15 cellular contexts compared by ENCODE assay signal in genomic region chr1:160682983-160683886, GRCh38. TPM values are rescaled to one million over a fixed set of nuclear protein-coding genes. Genes with fewer than 3 reads are reported as not detected.
A peak's percentile ranks its signal among the peaks of the same experiment; 100 is the strongest.
DNase-seq lines count a peak whose midpoint lies in the region; ATAC-seq and TF ChIP-seq lines count a peak whose summit lies in the region.
"Had no signal": no experiment of that assay in that cellular context is flagged by ENCODE, and none has a peak within 500 bp of the region (broad histone marks: within the 10 kb centered on the region; RNA-seq: fewer than 3 reads in every experiment).

No MANE protein-coding gene starts in this region.

- TF ChIP-seq CTCF in GM13976 (IDR thresholded peaks at IDR 0.05; ENCODE audit: borderline replicate concordance, control extremely low read depth, extremely low read depth, insufficient read depth, missing control alignments) = no peak

- ATAC-seq in activated CD8-positive, alpha-beta memory T cell treated with anti-CD3 and anti-CD28 coated beads, Interleukin-2, amount 10 ng/mL, durations not matched to agents 7 days and 5 days = peak; percentile 58
- peak; percentile 53 for ATAC-seq in stimulated activated memory B cell treated with anti-CD40 and anti-IgM and Interleukin-4, amounts not matched to agents 10 μg/mL and 1 μg/mL and 100 μg/mL, for 72 hours

- H3K27ac Mint-ChIP-seq in activated CD8-positive, alpha-beta memory T cell treated with anti-CD3 and anti-CD28 coated beads, Interleukin-2, amount 10 ng/mL, durations not matched to agents 7 days and 5 days = peak overlapping the region; percentile 92
- H3K27ac Mint-ChIP-seq in activated naive CD8-positive, alpha-beta T cell = peak overlapping the region; percentile 94
- H3K27ac Mint-ChIP-seq in stimulated activated memory B cell treated with anti-CD40 and anti-IgM and Interleukin-4, amounts not matched to agents 10 μg/mL and 1 μg/mL and 100 μg/mL, for 72 hours = peak overlapping the region; percentile 75
- H3K27ac Mint-ChIP-seq: HFFc6 had no signal

- in situ Hi-C loops in GM13976 (cut with MboI; ENCODE audit: low sequenced_read_pairs, unreplicated experiment) = no loop called here

- peaks cover 89% of the 10 kb centered on the region for H3K4me1 Mint-ChIP-seq in activated CD8-positive, alpha-beta memory T cell treated with anti-CD3 and anti-CD28 coated beads, Interleukin-2, amount 10 ng/mL, durations not matched to agents 7 days and 5 days
- H3K4me1 Mint-ChIP-seq in activated naive CD8-positive, alpha-beta T cell (ENCODE audit: low read depth) = peaks cover 68% of the 10 kb centered on the region
- peaks cover 62% of the 10 kb centered on the region for H3K4me1 Mint-ChIP-seq in stimulated activated memory B cell treated with anti-CD40 and anti-IgM and Interleukin-4, amounts not matched to agents 10 μg/mL and 1 μg/mL and 100 μg/mL, for 72 hours

- no peaks in the 10 kb centered on the region for H3K27me3 Mint-ChIP-seq in activated CD8-positive, alpha-beta memory T cell treated with anti-CD3 and anti-CD28 coated beads, Interleukin-2, amount 10 ng/mL, durations not matched to agents 7 days and 5 days
- H3K27me3 Mint-ChIP-seq in activated naive CD8-positive, alpha-beta T cell = no peaks in the 10 kb centered on the region
- H3K27me3 Mint-ChIP-seq in stimulated activated memory B cell treated with anti-CD40 and anti-IgM and Interleukin-4, amounts not matched to agents 10 μg/mL and 1 μg/mL and 100 μg/mL, for 72 hours = no peaks in the 10 kb centered on the region

- peak; percentile 73 for DNase-seq in activated CD8-positive, alpha-beta memory T cell treated with anti-CD3 and anti-CD28 coated beads, Interleukin-2, amount 10 ng/mL, durations not matched to agents 7 days and 5 days
- DNase-seq in activated CD8-positive, alpha-beta memory T cell treated with anti-CD3 and anti-CD28 coated beads, Interleukin-2, amount 50 U/mL, for 4 hours = no peak
- peak; percentile 78 to 80 for DNase-seq in NOMO-1 (lab: John Stamatoyannopoulos, UW; ENCODE audit: unreplicated experiment in 2 of 2)
- no peak for DNase-seq in stimulated activated CD4-positive, alpha-beta T cell treated with anti-CD3 and anti-CD28 coated beads, Interleukin-4, amount 100 ng/mL, for 4 hours
- no peak for DNase-seq in GM13976 (ENCODE audit: low spot score)
- no peak for DNase-seq in cortex of kidney (lab: John Stamatoyannopoulos, UW)
- DNase-seq: ACHN; activated CD4-positive, alpha-beta T cell treated with anti-CD3 and anti-CD28 coated beads, Interleukin-2, amount 50 U/mL, for 1 hour; HFFc6; NCI-H146; posterior cingulate gyrus; tibial artery had no signal

- H3K4me3 Mint-ChIP-seq in activated CD8-positive, alpha-beta memory T cell treated with anti-CD3 and anti-CD28 coated beads, Interleukin-2, amount 10 ng/mL, durations not matched to agents 7 days and 5 days = peak overlapping the region; percentile 60
- H3K4me3 Mint-ChIP-seq in activated naive CD8-positive, alpha-beta T cell = peak overlapping the region; percentile 77
- peak overlapping the region; percentile 22 for H3K4me3 Mint-ChIP-seq in stimulated activated memory B cell treated with anti-CD40 and anti-IgM and Interleukin-4, amounts not matched to agents 10 μg/mL and 1 μg/mL and 100 μg/mL, for 72 hours
- H3K4me3 Mint-ChIP-seq: HFFc6 had no signal

- CTCF ChIA-PET in activated CD8-positive, alpha-beta memory T cell treated with anti-CD3 and anti-CD28 coated beads, Interleukin-2, amount 10 ng/mL, durations not matched to agents 7 days and 5 days (lab: Charles Lee) = interaction anchor here (0.6 to 9.8 kb wide), 28 partner anchors 8 to 307 kb away, joined by 3 to 139 read pairs (median 6); partner anchors contain the start of genes CD48, ITLN2 and SLAMF7

- H3K9me3 Mint-ChIP-seq in activated CD8-positive, alpha-beta memory T cell treated with anti-CD3 and anti-CD28 coated beads, Interleukin-2, amount 10 ng/mL, durations not matched to agents 7 days and 5 days (ENCODE audit: low read depth) = peaks cover 6% of the 10 kb centered on the region
- no peaks in the 10 kb centered on the region for H3K9me3 Mint-ChIP-seq in activated naive CD8-positive, alpha-beta T cell (ENCODE audit: low read depth)
- peaks cover 2% of the 10 kb centered on the region for H3K9me3 Mint-ChIP-seq in stimulated activated memory B cell treated with anti-CD40 and anti-IgM and Interleukin-4, amounts not matched to agents 10 μg/mL and 1 μg/mL and 100 μg/mL, for 72 hours
- H3K9me3 Mint-ChIP-seq: HFFc6 had no signal

- peaks cover 88% of the 10 kb centered on the region for H3K36me3 Mint-ChIP-seq in activated CD8-positive, alpha-beta memory T cell treated with anti-CD3 and anti-CD28 coated beads, Interleukin-2, amount 10 ng/mL, durations not matched to agents 7 days and 5 days
- peaks cover 37% of the 10 kb centered on the region for H3K36me3 Mint-ChIP-seq in activated naive CD8-positive, alpha-beta T cell
- H3K36me3 Mint-ChIP-seq in stimulated activated memory B cell treated with anti-CD40 and anti-IgM and Interleukin-4, amounts not matched to agents 10 μg/mL and 1 μg/mL and 100 μg/mL, for 72 hours = peaks cover 80% of the 10 kb centered on the region

RNA-seq across cellular contexts. Expression of gene CD48, which starts 28.4 kb away (rescaled TPM):
- total RNA-seq in activated CD8-positive, alpha-beta memory T cell treated with anti-CD3 and anti-CD28 coated beads, Interleukin-2, amount 10 ng/mL, durations not matched to agents 7 days and 5 days = 100 to 1,000 TPM; 304 to 332 TPM
- total RNA-seq: HFFc6, kidney epithelial cell had no signal

RNA-seq across cellular contexts. Expression of gene SLAMF1, which starts 36.4 kb away (rescaled TPM):
- 100 to 1,000 TPM in 1 of 2 experiments, 10 to 100 TPM in 1; 59.3 to 105 TPM for total RNA-seq in activated CD8-positive, alpha-beta memory T cell treated with anti-CD3 and anti-CD28 coated beads, Interleukin-2, amount 10 ng/mL, durations not matched to agents 7 days and 5 days
- total RNA-seq: HFFc6, kidney epithelial cell had no signal

RNA-seq across cellular contexts. Expression of gene SLAMF7, which starts 55.8 kb away (rescaled TPM):
- 100 to 1,000 TPM; 107 to 126 TPM for total RNA-seq in activated CD8-positive, alpha-beta memory T cell treated with anti-CD3 and anti-CD28 coated beads, Interleukin-2, amount 10 ng/mL, durations not matched to agents 7 days and 5 days
- total RNA-seq: HFFc6 had no signal

Comparison
In these comparisons a context has a peak if more than half of its experiments do, and no peak if none do; other contexts are left out.
1. DNase-seq: peak in activated CD8-positive, alpha-beta memory T cell treated with anti-CD3 and anti-CD28 coated beads, Interleukin-2, amount 10 ng/mL, durations not matched to agents 7 days and 5 days (single experiment) and NOMO-1 (2 of 2); none in activated CD8-positive, alpha-beta memory T cell treated with anti-CD3 and anti-CD28 coated beads, Interleukin-2, amount 50 U/mL, for 4 hours (single experiment), stimulated activated CD4-positive, alpha-beta T cell treated with anti-CD3 and anti-CD28 coated beads, Interleukin-4, amount 100 ng/mL, for 4 hours (0 of 2), GM13976 (single experiment) and cortex of kidney (single experiment).
2. H3K4me3 Mint-ChIP-seq: peak in every context shown above with its lines; median percentile 77 in activated naive CD8-positive, alpha-beta T cell; 60 in activated CD8-positive, alpha-beta memory T cell treated with anti-CD3 and anti-CD28 coated beads, Interleukin-2, amount 10 ng/mL, durations not matched to agents 7 days and 5 days; 22 in stimulated activated memory B cell treated with anti-CD40 and anti-IgM and Interleukin-4, amounts not matched to agents 10 μg/mL and 1 μg/mL and 100 μg/mL, for 72 hours.
3. Peak in every context shown above with its lines, with median percentiles within 50 percentile points of each other: H3K27ac Mint-ChIP-seq.